8 cellular contexts compared by ENCODE assay signal in genomic region chr1:23369335-23370013, GRCh38. TPM values are rescaled to one million over a fixed set of nuclear protein-coding genes. Genes with fewer than 3 reads are reported as not detected.
DNase-seq lines count a peak whose midpoint lies in the region; ATAC-seq and TF ChIP-seq lines count a peak whose summit lies in the region.

ZNF436 (minus strand) TSS chr1:23369836; CDS start chr1:23368005, 1,831 bp downstream.

- no peaks in the 10 kb centered on the region for H4K20me1 ChIP-seq in MM.1S (ENCODE audit: insufficient read depth, low read length)
- no peaks in the 10 kb centered on the region for H4K20me1 ChIP-seq in osteoblast (ENCODE audit: insufficient read depth, low read length)

- H3K4me3 ChIP-seq in MM.1S (ENCODE audit: low read length) (peak within 1 kb of the TSS; percentile 97), SJCRH30 (peak within 1 kb of the TSS; percentile 81), osteoblast (ENCODE audit: insufficient read depth, low read length) (peak within 1 kb of the TSS; percentile 98)

- H2AFZ ChIP-seq in MM.1S (ENCODE audit: low read length) = peak within 1 kb of the TSS; percentile 100
- H2AFZ ChIP-seq in osteoblast (ENCODE audit: low read length) = peak within 1 kb of the TSS; percentile 99

- H3K4me1 ChIP-seq in MM.1S (ENCODE audit: low read length) (no peaks in the 10 kb centered on the region), SJCRH30 (peaks cover 9% of the 10 kb centered on the region), osteoblast (ENCODE audit: insufficient read depth, low read length) (peaks cover 31% of the 10 kb centered on the region)

- H3K9me3 ChIP-seq in MM.1S (replicated peaks; ENCODE audit: insufficient read depth, low read length) = no peaks in the 10 kb centered on the region
- H3K9me3 ChIP-seq in SJCRH30 (replicated peaks) = no peaks in the 10 kb centered on the region
- no peaks in the 10 kb centered on the region for H3K9me3 ChIP-seq in osteoblast (ENCODE audit: low read depth, low read length)

- H3K36me3 ChIP-seq in MM.1S (replicated peaks; ENCODE audit: insufficient read depth, low read length) (no peaks in the 10 kb centered on the region; the same call in 1 of the 2 replicates), SJCRH30 (peaks cover 5% of the 10 kb centered on the region), osteoblast (ENCODE audit: insufficient read depth, low read length) (peaks cover 23% of the 10 kb centered on the region)

- H3K27me3 ChIP-seq in MM.1S (replicated peaks; ENCODE audit: insufficient read depth, low read length) (no peaks in the 10 kb centered on the region), SJCRH30 (no peaks in the 10 kb centered on the region), osteoblast (ENCODE audit: insufficient read depth, low read length) (no peaks in the 10 kb centered on the region)

- no peaks in the 10 kb centered on the region for H3K9me2 ChIP-seq in MM.1S (replicated peaks; ENCODE audit: insufficient read depth, low read length)

- H3K4me2 ChIP-seq in MM.1S (ENCODE audit: low read depth, low read length) = peak within 1 kb of the TSS; percentile 94
- peak within 1 kb of the TSS; percentile 100 for H3K4me2 ChIP-seq in osteoblast (ENCODE audit: insufficient read depth, low read length)

- no peak for TF ChIP-seq CTCF in MM.1S (IDR thresholded peaks at IDR 0.05; ENCODE audit: low read length)
- no peak for TF ChIP-seq CTCF in osteoblast (IDR thresholded peaks at IDR 0.05; ENCODE audit: extremely low read depth, low read depth, low read length)

- peak within 1 kb of the TSS; percentile 79 for H3K9ac ChIP-seq in MM.1S (ENCODE audit: low read length)

- H3K79me2 ChIP-seq in MM.1S (ENCODE audit: low read length) = 0 out of 2 replicates have a peak, but pooled peaks cover 5% of the 10 kb centered on the region
- H3K79me2 ChIP-seq in osteoblast (ENCODE audit: insufficient read depth, low read length) = peaks cover 47% of the 10 kb centered on the region

- intact Hi-C loops in cardiac septum (cut with DNase I) = loop anchor here (2.0 to 5.0 kb wide), 3 partner anchors 25 to 113 kb away; partner anchors contain the start of gene ASAP3

- H3F3A ChIP-seq in MM.1S (ENCODE audit: insufficient read depth, low read length) = no peaks in the 10 kb centered on the region

- peak within 1 kb of the TSS; percentile 62; the same call in 1 of the 2 replicates for H3K27ac ChIP-seq in MM.1S (ENCODE audit: low read length)
- H3K27ac ChIP-seq in SJCRH30 = peak within 1 kb of the TSS; percentile 90
- H3K27ac ChIP-seq in osteoblast (ENCODE audit: low read depth, low read length) = peak within 1 kb of the TSS; percentile 97

- DNase-seq in DMS153 treated with DMSO at 0.1 percent for 48 hours (lab: John Stamatoyannopoulos, UW; ENCODE audit: unreplicated experiment) = peak; percentile 81
- peak; percentile 29 for DNase-seq in MM.1S
- peak; percentile 94 to 95 for DNase-seq in SJCRH30
- DNase-seq in amniotic stem cell (lab: John Stamatoyannopoulos, UW) = peak; percentile 59
- peak; percentile 92 for DNase-seq in cardiac septum (ENCODE audit: low spot score)
- DNase-seq in osteoblast (ENCODE audit: insufficient read length, low spot score, missing footprints) = peak; percentile 81

- no peak for ATAC-seq in GM21529 (IDR thresholded peaks at IDR 0.05; ENCODE audit: unreplicated experiment)
- no peak for ATAC-seq in HG03442 (IDR thresholded peaks at IDR 0.05; ENCODE audit: unreplicated experiment)

RNA-seq across cellular contexts. Expression of gene ZNF436, which starts in this region (rescaled TPM):
- total RNA-seq in SJCRH30 (2014; rRNA removed; shearing (Covaris generic)) = 13.8 and 15.8 TPM in 2 replicates
- 19.8 TPM for total RNA-seq in cardiac septum
- 32.4 and 32.9 TPM in 2 replicates for total RNA-seq in osteoblast

Comparison
In these comparisons a context has a peak if more than half of its experiments do, and no peak if none do; other contexts are left out.
1. DNase-seq: peak in every context shown above with its lines; median percentile 94 in SJCRH30; 92 in cardiac septum; 81 in DMS153 treated with DMSO at 0.1 percent for 48 hours; 81 in osteoblast; 59 in amniotic stem cell; 29 in MM.1S.